ENCODE assay signal across 8 cellular contexts in genomic region chr10:88582806-88583583, GRCh38. TPM values are rescaled to one million over a fixed set of nuclear protein-coding genes. Genes with fewer than 3 reads are reported as not detected.
DNase-seq lines count a peak whose midpoint lies in the region; ATAC-seq and TF ChIP-seq lines count a peak whose summit lies in the region.

Gene RNLS (minus strand): TSS chr10:88583318.

- peak within 1 kb of the TSS; percentile 57 for H3K4me3 ChIP-seq in mucosa of descending colon

- peak; percentile 81 for TF ChIP-seq CTCF in mucosa of descending colon (IDR thresholded peaks at IDR 0.05)

- ATAC-seq in GM18498 (IDR thresholded peaks at IDR 0.05; ENCODE audit: unreplicated experiment) (peak; percentile 86), HG02870 (IDR thresholded peaks at IDR 0.05; ENCODE audit: unreplicated experiment) (peak; percentile 83), mucosa of descending colon (peak; percentile 96)

- H3K36me3 ChIP-seq in mucosa of descending colon (ENCODE audit: low read depth): no peaks in the 10 kb centered on the region

- intact Hi-C loops in mucosa of descending colon (cut with DNase I, micrococcal nuclease): no loop called here

- H3K9me3 ChIP-seq in mucosa of descending colon: no peaks in the 10 kb centered on the region

- H3K4me1 ChIP-seq in mucosa of descending colon (ENCODE audit: low read depth): no peaks in the 10 kb centered on the region

- peak; percentile 49 for TF ChIP-seq POLR2A in erythroblast (IDR thresholded peaks at IDR 0.05; ENCODE audit: low read length)

- DNase-seq in NCI-H446 treated with DMSO at 0.1 percent for 48 hours (lab: John Stamatoyannopoulos, UW) (peak; percentile 15), erythroblast (lab: John Stamatoyannopoulos, UW) (peak; percentile 77 to 78), mucosa of descending colon (peak; percentile 76 to 85 (median 84)), T1000 (lab: John Stamatoyannopoulos, UW) (no peak)
- peak; percentile 70 for DNase-seq in activated T-cell treated with anti-CD3 and anti-CD28 coated beads, Interleukin-2, amount 50 U/mL, for 1 hour
- DNase-seq in stimulated activated CD8-positive, alpha-beta memory T cell treated with anti-CD3 and anti-CD28 coated beads, Interleukin-2, amount 100 ng/mL, for 1 hour (ENCODE audit: low read depth in 2 of 2): peak; percentile 34 to 41

RNA-seq across cellular contexts. Expression of gene RNLS, which starts in this region (rescaled TPM):
- total RNA-seq in mucosa of descending colon: 10 to 100 TPM in 2 of 3 donors, 1 to 10 TPM in 1; 9.8 to 12.1 (median 11.8) TPM
